ENCODE assay signal across 1 cellular context in genomic region chr7:29989257-29989995, GRCh38.
TF ChIP-seq lines count a peak whose summit lies in the region.

Gene SCRN1, minus strand, starts transcription at chr7:29989801. Its CDS starts 20,734 bp downstream, at chr7:29969067.

TF ChIP-seq in HepG2, 621 proteins besides CTCF, POLR2A, EP300 and RAD21 (continued from another document and continues in another):
- TF ChIP-seq TBX2 (CRISPR knock-in tag; IDR thresholded peaks at IDR 0.05; ENCODE audit: borderline replicate concordance) (no peak; the same call in 1 of the 2 replicates), GATAD1 (CRISPR knock-in tag; IDR thresholded peaks at IDR 0.05) (no peak), ZNF800 (CRISPR knock-in tag; IDR thresholded peaks at IDR 0.05) (no peak), HOXA9 (CRISPR knock-in tag; IDR thresholded peaks at IDR 0.05; ENCODE audit: borderline replicate concordance) (peak; percentile 22; the same call in 1 of the 2 replicates), TAF1 (CRISPR knock-in tag; IDR thresholded peaks at IDR 0.05) (peak; percentile 64; the same call in 1 of the 2 replicates), ZBTB7A (CRISPR knock-in tag; IDR thresholded peaks at IDR 0.05) (no peak), MXD3 (CRISPR knock-in tag; IDR thresholded peaks at IDR 0.05) (no peak), EEA1 (CRISPR knock-in tag; IDR thresholded peaks at IDR 0.05; ENCODE audit: borderline replicate concordance) (no peak; the same call in 1 of the 2 replicates), KDM6A (CRISPR knock-in tag; IDR thresholded peaks at IDR 0.05; ENCODE audit: low read depth) (no peak), ZBTB7B (CRISPR knock-in tag; IDR thresholded peaks at IDR 0.05) (peak; percentile 46; the same call in 1 of the 2 replicates), ZNF235 (CRISPR knock-in tag; IDR thresholded peaks at IDR 0.05; ENCODE audit: borderline replicate concordance) (no peak), ZNF451 (CRISPR knock-in tag; IDR thresholded peaks at IDR 0.05) (no peak), ZNF34 (CRISPR knock-in tag; IDR thresholded peaks at IDR 0.05; ENCODE audit: borderline replicate concordance) (no peak), CCAR2 (optimal IDR thresholded peaks at IDR 0.05; ENCODE audit: low read depth, low read length) (no peak), AGO1 (IDR thresholded peaks at IDR 0.05; ENCODE audit: low read depth, low read length, poor library complexity, severe bottlenecking) (no peak), FOXM1 (CRISPR knock-in tag; IDR thresholded peaks at IDR 0.05) (0 out of 2 replicates have a peak, but pooled peaks have one; percentile 6), TARDBP (CRISPR knock-in tag; IDR thresholded peaks at IDR 0.05) (no peak), ATF7 (IDR thresholded peaks at IDR 0.05) (no peak), ATF7 (CRISPR knock-in tag; IDR thresholded peaks at IDR 0.05) (no peak), NFATC3 (CRISPR knock-in tag; IDR thresholded peaks at IDR 0.05) (no peak), ATRX (CRISPR knock-in tag; IDR thresholded peaks at IDR 0.05; ENCODE audit: borderline replicate concordance) (no peak), XRCC5 (optimal IDR thresholded peaks at IDR 0.05; ENCODE audit: low read length) (no peak), ZNF30 (CRISPR knock-in tag; IDR thresholded peaks at IDR 0.05) (no peak), ZNF142 (CRISPR knock-in tag; IDR thresholded peaks at IDR 0.05) (peak; percentile 87), ZNF296 (CRISPR knock-in tag; conservative IDR thresholded peaks at IDR 0.05) (no peak), PRDM4 (CRISPR knock-in tag; IDR thresholded peaks at IDR 0.05; ENCODE audit: borderline replicate concordance) (no peak), NBN (conservative IDR thresholded peaks at IDR 0.05) (no peak), ELF4 (CRISPR knock-in tag; IDR thresholded peaks at IDR 0.05; ENCODE audit: borderline replicate concordance) (no peak), CBX1 (IDR thresholded peaks at IDR 0.05; ENCODE audit: low read depth) (no peak), ZNF280D (CRISPR knock-in tag; IDR thresholded peaks at IDR 0.05) (no peak), JUN (CRISPR knock-in tag; IDR thresholded peaks at IDR 0.05) (no peak), DZIP1 (CRISPR knock-in tag; IDR thresholded peaks at IDR 0.05) (no peak), NFIB (CRISPR knock-in tag; IDR thresholded peaks at IDR 0.05; ENCODE audit: borderline replicate concordance) (no peak), PCBP2 (optimal IDR thresholded peaks at IDR 0.05; ENCODE audit: low read depth, low read length, poor library complexity, severe bottlenecking) (no peak), RNF219 (CRISPR knock-in tag; IDR thresholded peaks at IDR 0.05) (no peak), NR2C2 (CRISPR knock-in tag; IDR thresholded peaks at IDR 0.05; ENCODE audit: borderline replicate concordance) (no peak; the same call in 1 of the 2 replicates), BCL6 (CRISPR knock-in tag; IDR thresholded peaks at IDR 0.05) (no peak), ZEB1 (IDR thresholded peaks at IDR 0.05; ENCODE audit: insufficient replicate concordance, low read depth) (no peak)
